Comparison of ENCODE assay signal across 24 cellular contexts in the genomic region with DNA sequence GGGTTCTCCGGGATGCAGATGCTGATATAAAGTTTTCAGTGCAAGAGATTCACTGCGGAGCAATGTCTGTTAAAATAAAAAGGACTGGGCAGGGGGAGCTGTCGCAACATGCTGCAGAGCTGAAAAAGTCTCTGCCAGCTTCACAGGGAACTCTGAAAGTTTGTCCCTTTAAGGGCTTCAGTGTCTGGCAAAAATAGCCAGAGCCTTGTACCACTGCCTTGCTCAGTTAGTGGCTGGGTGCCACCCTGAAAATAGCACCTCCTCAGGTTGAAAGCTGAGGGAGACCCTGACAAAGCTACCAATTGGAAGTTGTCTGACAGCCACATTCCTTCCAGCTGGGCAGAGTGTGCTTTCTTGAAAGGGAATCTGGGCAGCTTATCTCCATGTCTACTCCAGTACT. TPM values are rescaled to one million over a fixed set of nuclear protein-coding genes. Genes with fewer than 3 reads are reported as not detected.
DNase-seq lines count a peak whose midpoint lies in the region; ATAC-seq and TF ChIP-seq lines count a peak whose summit lies in the region.
"Had no signal": no experiment of that assay in that cellular context is flagged by ENCODE, and none has a peak within 500 bp of the region (broad histone marks: within the 10 kb centered on the region; RNA-seq: fewer than 3 reads in every experiment).

No MANE protein-coding gene starts in this region.

- H3K36me3 ChIP-seq in gastrocnemius medialis = no peaks in the 10 kb centered on the region
- H3K36me3 ChIP-seq: gastroesophageal sphincter, lower lobe of right lung, prostate gland had no signal

- TF ChIP-seq POLR2A in gastrocnemius medialis (IDR thresholded peaks at IDR 0.05) = no peak

- no peak for DNase-seq in activated CD4-positive, alpha-beta T cell treated with anti-CD3 and anti-CD28 coated beads, Interleukin-2, amount 10 ng/mL, durations not matched to agents 24 days and 14 days
- no peak for DNase-seq in activated CD4-positive, alpha-beta T cell treated with anti-CD3 and anti-CD28 coated beads, Interleukin-2, amount 50 U/mL, for 4 hours
- DNase-seq in choroid plexus epithelial cell (ENCODE audit: low read depth) = no peak
- DNase-seq in hippocampal formation (lab: John Stamatoyannopoulos, UW) = peak; percentile 10 to 23
- peak in 1 of 2 donors; percentile 46 for DNase-seq in gastrocnemius medialis
- no peak for DNase-seq in AML-193 (lab: John Stamatoyannopoulos, UW)
- no peak for DNase-seq in RWPE1 (ENCODE audit: low spot score)
- DNase-seq: activated CD4-positive, alpha-beta memory T cell treated with anti-CD3 and anti-CD28 coated beads for 36 hours; activated T-cell treated with anti-CD3 and anti-CD28 coated beads, Interleukin-2, amount 50 U/mL, for 48 hours; erythroblast; lower lobe of right lung; MM.1S; NCI-H187; NCI-H446 treated with DMSO at 0.1 percent for 48 hours; RPMI8226; SW 1271 had no signal

- TF ChIP-seq CTCF in choroid plexus epithelial cell (conservative IDR thresholded peaks at IDR 0.05; ENCODE audit: low read depth, low read length) = peak; percentile 3
- no peak for TF ChIP-seq CTCF in gastrocnemius medialis (IDR thresholded peaks at IDR 0.05 in 4 of 5, conservative IDR thresholded peaks at IDR 0.05 in 1 of 5)
- TF ChIP-seq CTCF in RWPE1 (conservative IDR thresholded peaks at IDR 0.05; ENCODE audit: low read depth) = no peak

- ATAC-seq in gastrocnemius medialis = peak; percentile 19 to 46
- no peak for ATAC-seq in GM18907 (IDR thresholded peaks at IDR 0.05; ENCODE audit: unreplicated experiment)
- ATAC-seq: activated naive CD4-positive, alpha-beta T cell treated with anti-CD3 and anti-CD28 coated beads, Interleukin-2, amount 50 U/mL, for 72 hours; body of pancreas; gastroesophageal sphincter; lower lobe of right lung had no signal

- peaks cover 19% of the 10 kb centered on the region for H3K36me3 Mint-ChIP-seq in activated CD4-positive, alpha-beta T cell treated with anti-CD3 and anti-CD28 coated beads, Interleukin-2, amount 10 ng/mL, durations not matched to agents 24 days and 14 days (ENCODE audit: low read depth)
- H3K36me3 Mint-ChIP-seq: IgD-negative memory B cell had no signal

- peaks cover 37% of the 10 kb centered on the region for H3K4me1 Mint-ChIP-seq in activated CD4-positive, alpha-beta T cell treated with anti-CD3 and anti-CD28 coated beads, Interleukin-2, amount 10 ng/mL, durations not matched to agents 24 days and 14 days

- in situ Hi-C loops in gastrocnemius medialis (cut with MboI; ENCODE audit: low sequenced_read_pairs in 4 of 4) = no loop called here

- intact Hi-C loops in activated CD4-positive, alpha-beta T cell treated with anti-CD3 and anti-CD28 coated beads, Interleukin-2, amount 10 ng/mL, durations not matched to agents 24 days and 14 days (cut with micrococcal nuclease) = no loop called here
- intact Hi-C loops in gastrocnemius medialis (cut with DNase I; ENCODE audit: low total_unique reads) = no loop called here

- H3K27ac ChIP-seq in gastrocnemius medialis = peak overlapping the region in 2 of 4 donors; percentile 37 to 51
- H3K27ac ChIP-seq in RWPE1 = no peak overlapping the region
- H3K27ac ChIP-seq: body of pancreas, gastroesophageal sphincter, lower lobe of right lung, prostate gland had no signal

- no peaks in the 10 kb centered on the region for H3K27me3 ChIP-seq in gastrocnemius medialis
- H3K27me3 ChIP-seq: body of pancreas had no signal

- POLR2A ChIA-PET in RWPE1 (lab: Yijun Ruan, JAX; ENCODE audit: low non-redundant PET) = no interaction called here

- H3K9me3 ChIP-seq in gastrocnemius medialis = no peaks in the 10 kb centered on the region
- H3K9me3 ChIP-seq: body of pancreas, lower lobe of right lung, prostate gland had no signal

- H3K4me3 ChIP-seq in choroid plexus epithelial cell (ENCODE audit: low read depth, low read length) (no peak overlapping the region), gastrocnemius medialis (no peak overlapping the region)
- H3K4me3 ChIP-seq: body of pancreas, gastroesophageal sphincter, lower lobe of right lung, prostate gland had no signal

- peaks cover 7% of the 10 kb centered on the region for H3K9me3 Mint-ChIP-seq in activated CD4-positive, alpha-beta T cell treated with anti-CD3 and anti-CD28 coated beads, Interleukin-2, amount 10 ng/mL, durations not matched to agents 24 days and 14 days

- CTCF ChIA-PET in RWPE1 (lab: Yijun Ruan, JAX) = interaction anchor here (0.6 kb wide), 1 partner anchor 14 kb away, joined by 6 read pairs; no protein-coding TSS in a partner anchor

- H3K4me3 Mint-ChIP-seq in activated CD4-positive, alpha-beta T cell treated with anti-CD3 and anti-CD28 coated beads, Interleukin-2, amount 10 ng/mL, durations not matched to agents 24 days and 14 days = no peak overlapping the region
- H3K4me3 Mint-ChIP-seq: activated CD4-positive, alpha-beta memory T cell treated with anti-CD3 and anti-CD28 coated beads for 36 hours; dendritic cell treated with granulocyte-macrophage colony-stimulating factor and Interleukin-4, amounts not matched to agents 40 ng/mL and 50 ng/mL, for 4 days; IgD-negative memory B cell; nephron had no signal

- H3K27ac Mint-ChIP-seq in activated CD4-positive, alpha-beta T cell treated with anti-CD3 and anti-CD28 coated beads, Interleukin-2, amount 10 ng/mL, durations not matched to agents 24 days and 14 days = peak overlapping the region; percentile 3
- H3K27ac Mint-ChIP-seq: activated CD4-positive, alpha-beta memory T cell treated with anti-CD3 and anti-CD28 coated beads for 36 hours; activated naive CD4-positive, alpha-beta T cell treated with anti-CD3 and anti-CD28 coated beads, Interleukin-2, amount 50 U/mL, for 72 hours; dendritic cell treated with granulocyte-macrophage colony-stimulating factor and Interleukin-4, amounts not matched to agents 40 ng/mL and 50 ng/mL, for 4 days; IgD-negative memory B cell; nephron had no signal

- H3K4me1 ChIP-seq in gastrocnemius medialis = peaks cover 20 to 23% of the 10 kb centered on the region in 2 donors
- H3K4me1 ChIP-seq: prostate gland had no signal

- H3K27me3 Mint-ChIP-seq in activated CD4-positive, alpha-beta T cell treated with anti-CD3 and anti-CD28 coated beads, Interleukin-2, amount 10 ng/mL, durations not matched to agents 24 days and 14 days = peaks cover 3% of the 10 kb centered on the region
- H3K27me3 Mint-ChIP-seq: activated CD4-positive, alpha-beta memory T cell treated with anti-CD3 and anti-CD28 coated beads for 36 hours had no signal

RNA-seq across cellular contexts. Expression of gene NDFIP2, which starts 3.0 kb away (rescaled TPM):
- total RNA-seq in activated CD4-positive, alpha-beta T cell treated with anti-CD3 and anti-CD28 coated beads, Interleukin-2, amount 10 ng/mL, durations not matched to agents 24 days and 14 days = 258 and 272 TPM in 2 replicates
- 10 to 100 TPM; 21.8 to 47.8 (median 31.9) TPM for total RNA-seq in gastrocnemius medialis

Comparison
In these comparisons a context has a peak if more than half of its experiments do, and no peak if none do; other contexts are left out.
1. DNase-seq: peak in hippocampal formation (2 of 2); none in activated CD4-positive, alpha-beta T cell treated with anti-CD3 and anti-CD28 coated beads, Interleukin-2, amount 10 ng/mL, durations not matched to agents 24 days and 14 days (single experiment), activated CD4-positive, alpha-beta T cell treated with anti-CD3 and anti-CD28 coated beads, Interleukin-2, amount 50 U/mL, for 4 hours (0 of 2), choroid plexus epithelial cell (single experiment), AML-193 (0 of 2) and RWPE1 (single experiment).